Comparison of ENCODE assay signal across 17 cellular contexts in genomic region chrX:31061091-31061490, GRCh38.
DNase-seq lines count a peak whose midpoint lies in the region; ATAC-seq and TF ChIP-seq lines count a peak whose summit lies in the region.
"Had no signal": no experiment of that assay in that cellular context is flagged by ENCODE, and none has a peak within 500 bp of the region (broad histone marks: within the 10 kb centered on the region; RNA-seq: fewer than 3 reads in every experiment).

No MANE protein-coding gene starts in this region.

- H3K4me2 ChIP-seq in OCI-LY3 (ENCODE audit: low read length): peak overlapping the region; percentile 57
- H3K4me2 ChIP-seq: BLaER1 had no signal

- peak overlapping the region; percentile 34; the same call in 1 of the 2 replicates for H3K9ac ChIP-seq in OCI-LY3 (ENCODE audit: low read length)
- H3K9ac ChIP-seq: BLaER1 had no signal

- peak overlapping the region; percentile 50 for H3K27ac ChIP-seq in OCI-LY3 (ENCODE audit: low read length)
- H3K27ac ChIP-seq: BLaER1, RWPE1, sigmoid colon, uterus had no signal

- no peak for DNase-seq in HK-2 (ENCODE audit: unreplicated experiment)
- no peak for DNase-seq in activated CD8-positive, alpha-beta memory T cell treated with anti-CD3 and anti-CD28 coated beads, Interleukin-2, amount 50 U/mL, for 48 hours
- no peak for DNase-seq in HuH-7 (ENCODE audit: low spot score)
- DNase-seq: activated naive CD8-positive, alpha-beta T cell treated with anti-CD3 and anti-CD28 coated beads, Interleukin-2, amount 10 ng/mL, durations not matched to agents 7 days and 5 days; DND-41; MM.1S; NCI-H2081; NCI-H82; sigmoid colon; uterus had no signal

- no peaks in the 10 kb centered on the region for H3K27me3 ChIP-seq in OCI-LY3 (ENCODE audit: low read depth, low read length)
- H3K27me3 ChIP-seq: BLaER1, sigmoid colon, uterus had no signal

- TF ChIP-seq CTCF in OCI-LY3 (IDR thresholded peaks at IDR 0.05; ENCODE audit: low read depth, low read length): no peak

- H2AFZ ChIP-seq in OCI-LY3 (ENCODE audit: low read depth, low read length): no peak overlapping the region

- no peaks in the 10 kb centered on the region for H3K36me3 ChIP-seq in OCI-LY3 (replicated peaks; ENCODE audit: low read depth, low read length)
- H3K36me3 ChIP-seq: BLaER1, sigmoid colon, uterus had no signal

- H3K9me3 ChIP-seq in OCI-LY3 (ENCODE audit: insufficient read depth, low read length): no peaks in the 10 kb centered on the region
- H3K9me3 ChIP-seq: BLaER1, sigmoid colon, uterus had no signal

- H3K4me1 ChIP-seq in OCI-LY3 (ENCODE audit: low read length): peaks cover 51% of the 10 kb centered on the region
- H3K4me1 ChIP-seq: BLaER1, sigmoid colon, uterus had no signal

- ATAC-seq in GM18909 (IDR thresholded peaks at IDR 0.05; ENCODE audit: poor library complexity, unreplicated experiment) (peak; percentile 86), GM21576 (IDR thresholded peaks at IDR 0.05; ENCODE audit: unreplicated experiment) (peak; percentile 77), HG03095 (IDR thresholded peaks at IDR 0.05; ENCODE audit: unreplicated experiment) (peak; percentile 64)
- ATAC-seq: stimulated activated memory B cell treated with anti-CD40 and anti-IgM and Interleukin-4, amounts not matched to agents 10 μg/mL and 1 μg/mL and 100 μg/mL, for 72 hours had no signal

- no peaks in the 10 kb centered on the region for H4K20me1 ChIP-seq in OCI-LY3 (ENCODE audit: insufficient read depth, low read length)
- H4K20me1 ChIP-seq: BLaER1 had no signal

- H3K4me3 ChIP-seq in OCI-LY3 (ENCODE audit: low read length): peak overlapping the region; percentile 22; the same call in 1 of the 2 replicates
- H3K4me3 ChIP-seq: BLaER1, sigmoid colon, uterus had no signal

- no peaks in the 10 kb centered on the region for H3K79me2 ChIP-seq in OCI-LY3 (ENCODE audit: low read length)
